1 cellular context compared by ENCODE assay signal in the genomic region with DNA sequence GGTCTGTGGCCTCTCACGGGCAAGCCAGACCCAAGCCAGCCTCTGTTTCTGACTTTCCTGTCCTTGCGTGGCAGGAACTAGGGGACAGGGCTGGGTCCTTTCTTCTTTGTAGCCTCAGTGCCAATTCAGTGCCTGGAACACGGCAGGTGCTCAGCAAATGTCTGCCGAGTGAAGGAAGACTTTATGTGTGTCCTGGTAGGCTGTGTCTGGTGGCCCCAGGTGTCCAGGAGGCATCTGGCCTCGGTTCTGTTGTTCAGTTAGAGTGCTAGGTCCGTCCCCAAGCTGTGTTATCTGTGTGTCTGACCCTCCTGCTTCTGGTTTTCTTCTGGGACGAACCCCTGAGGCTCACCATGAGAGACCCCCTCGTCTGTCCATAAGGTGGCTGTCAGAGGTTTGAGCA.
TF ChIP-seq lines count a peak whose summit lies in the region.

No MANE protein-coding gene starts in this region.

TF ChIP-seq in SK-N-SH treated with all-trans-retinoic acid at 6 μM for 48 hours, 23 proteins besides CTCF, POLR2A, EP300 and RAD21 (continued from another document):
- TF ChIP-seq, protein P1, sequence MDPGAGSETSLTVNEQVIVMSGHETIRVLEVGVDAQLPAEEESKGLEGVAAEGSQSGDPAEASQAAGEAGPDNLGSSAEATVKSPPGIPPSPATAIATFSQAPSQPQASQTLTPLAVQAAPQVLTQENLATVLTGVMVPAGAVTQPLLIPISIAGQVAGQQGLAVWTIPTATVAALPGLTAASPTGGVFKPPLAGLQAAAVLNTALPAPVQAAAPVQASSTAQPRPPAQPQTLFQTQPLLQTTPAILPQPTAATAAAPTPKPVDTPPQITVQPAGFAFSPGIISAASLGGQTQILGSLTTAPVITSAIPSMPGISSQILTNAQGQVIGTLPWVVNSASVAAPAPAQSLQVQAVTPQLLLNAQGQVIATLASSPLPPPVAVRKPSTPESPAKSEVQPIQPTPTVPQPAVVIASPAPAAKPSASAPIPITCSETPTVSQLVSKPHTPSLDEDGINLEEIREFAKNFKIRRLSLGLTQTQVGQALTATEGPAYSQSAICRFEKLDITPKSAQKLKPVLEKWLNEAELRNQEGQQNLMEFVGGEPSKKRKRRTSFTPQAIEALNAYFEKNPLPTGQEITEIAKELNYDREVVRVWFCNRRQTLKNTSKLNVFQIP (CRISPR knock-in tag; IDR thresholded peaks at IDR 0.05; ENCODE audit: borderline replicate concordance, low read depth) = no peak
- TF ChIP-seq OSR1 (CRISPR knock-in tag; IDR thresholded peaks at IDR 0.05) = no peak
- no peak for TF ChIP-seq ZFP3 (CRISPR knock-in tag; IDR thresholded peaks at IDR 0.05)
- TF ChIP-seq, protein P2, sequence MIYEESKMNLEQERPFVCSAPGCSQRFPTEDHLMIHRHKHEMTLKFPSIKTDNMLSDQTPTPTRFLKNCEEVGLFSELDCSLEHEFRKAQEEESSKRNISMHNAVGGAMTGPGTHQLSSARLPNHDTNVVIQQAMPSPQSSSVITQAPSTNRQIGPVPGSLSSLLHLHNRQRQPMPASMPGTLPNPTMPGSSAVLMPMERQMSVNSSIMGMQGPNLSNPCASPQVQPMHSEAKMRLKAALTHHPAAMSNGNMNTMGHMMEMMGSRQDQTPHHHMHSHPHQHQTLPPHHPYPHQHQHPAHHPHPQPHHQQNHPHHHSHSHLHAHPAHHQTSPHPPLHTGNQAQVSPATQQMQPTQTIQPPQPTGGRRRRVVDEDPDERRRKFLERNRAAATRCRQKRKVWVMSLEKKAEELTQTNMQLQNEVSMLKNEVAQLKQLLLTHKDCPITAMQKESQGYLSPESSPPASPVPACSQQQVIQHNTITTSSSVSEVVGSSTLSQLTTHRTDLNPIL (CRISPR knock-in tag; IDR thresholded peaks at IDR 0.05; ENCODE audit: low read depth) = no peak
- TF ChIP-seq, protein P3, sequence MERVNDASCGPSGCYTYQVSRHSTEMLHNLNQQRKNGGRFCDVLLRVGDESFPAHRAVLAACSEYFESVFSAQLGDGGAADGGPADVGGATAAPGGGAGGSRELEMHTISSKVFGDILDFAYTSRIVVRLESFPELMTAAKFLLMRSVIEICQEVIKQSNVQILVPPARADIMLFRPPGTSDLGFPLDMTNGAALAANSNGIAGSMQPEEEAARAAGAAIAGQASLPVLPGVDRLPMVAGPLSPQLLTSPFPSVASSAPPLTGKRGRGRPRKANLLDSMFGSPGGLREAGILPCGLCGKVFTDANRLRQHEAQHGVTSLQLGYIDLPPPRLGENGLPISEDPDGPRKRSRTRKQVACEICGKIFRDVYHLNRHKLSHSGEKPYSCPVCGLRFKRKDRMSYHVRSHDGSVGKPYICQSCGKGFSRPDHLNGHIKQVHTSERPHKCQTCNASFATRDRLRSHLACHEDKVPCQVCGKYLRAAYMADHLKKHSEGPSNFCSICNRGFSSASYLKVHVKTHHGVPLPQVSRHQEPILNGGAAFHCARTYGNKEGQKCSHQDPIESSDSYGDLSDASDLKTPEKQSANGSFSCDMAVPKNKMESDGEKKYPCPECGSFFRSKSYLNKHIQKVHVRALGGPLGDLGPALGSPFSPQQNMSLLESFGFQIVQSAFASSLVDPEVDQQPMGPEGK (CRISPR knock-in tag; IDR thresholded peaks at IDR 0.05; ENCODE audit: borderline replicate concordance) = no peak
- TF ChIP-seq CSDC2 (CRISPR knock-in tag; IDR thresholded peaks at IDR 0.05) = no peak
- no peak for TF ChIP-seq RARB (CRISPR knock-in tag; IDR thresholded peaks at IDR 0.05)
- no peak for TF ChIP-seq TOX (CRISPR knock-in tag; IDR thresholded peaks at IDR 0.05; ENCODE audit: borderline replicate concordance)
- TF ChIP-seq ZNF70 (CRISPR knock-in tag; IDR thresholded peaks at IDR 0.05) = no peak
- TF ChIP-seq, protein P4, sequence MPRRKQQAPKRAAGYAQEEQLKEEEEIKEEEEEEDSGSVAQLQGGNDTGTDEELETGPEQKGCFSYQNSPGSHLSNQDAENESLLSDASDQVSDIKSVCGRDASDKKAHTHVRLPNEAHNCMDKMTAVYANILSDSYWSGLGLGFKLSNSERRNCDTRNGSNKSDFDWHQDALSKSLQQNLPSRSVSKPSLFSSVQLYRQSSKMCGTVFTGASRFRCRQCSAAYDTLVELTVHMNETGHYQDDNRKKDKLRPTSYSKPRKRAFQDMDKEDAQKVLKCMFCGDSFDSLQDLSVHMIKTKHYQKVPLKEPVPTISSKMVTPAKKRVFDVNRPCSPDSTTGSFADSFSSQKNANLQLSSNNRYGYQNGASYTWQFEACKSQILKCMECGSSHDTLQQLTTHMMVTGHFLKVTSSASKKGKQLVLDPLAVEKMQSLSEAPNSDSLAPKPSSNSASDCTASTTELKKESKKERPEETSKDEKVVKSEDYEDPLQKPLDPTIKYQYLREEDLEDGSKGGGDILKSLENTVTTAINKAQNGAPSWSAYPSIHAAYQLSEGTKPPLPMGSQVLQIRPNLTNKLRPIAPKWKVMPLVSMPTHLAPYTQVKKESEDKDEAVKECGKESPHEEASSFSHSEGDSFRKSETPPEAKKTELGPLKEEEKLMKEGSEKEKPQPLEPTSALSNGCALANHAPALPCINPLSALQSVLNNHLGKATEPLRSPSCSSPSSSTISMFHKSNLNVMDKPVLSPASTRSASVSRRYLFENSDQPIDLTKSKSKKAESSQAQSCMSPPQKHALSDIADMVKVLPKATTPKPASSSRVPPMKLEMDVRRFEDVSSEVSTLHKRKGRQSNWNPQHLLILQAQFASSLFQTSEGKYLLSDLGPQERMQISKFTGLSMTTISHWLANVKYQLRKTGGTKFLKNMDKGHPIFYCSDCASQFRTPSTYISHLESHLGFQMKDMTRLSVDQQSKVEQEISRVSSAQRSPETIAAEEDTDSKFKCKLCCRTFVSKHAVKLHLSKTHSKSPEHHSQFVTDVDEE (CRISPR knock-in tag; IDR thresholded peaks at IDR 0.05) = no peak
